20 cellular contexts compared by ENCODE assay signal in the genomic region with DNA sequence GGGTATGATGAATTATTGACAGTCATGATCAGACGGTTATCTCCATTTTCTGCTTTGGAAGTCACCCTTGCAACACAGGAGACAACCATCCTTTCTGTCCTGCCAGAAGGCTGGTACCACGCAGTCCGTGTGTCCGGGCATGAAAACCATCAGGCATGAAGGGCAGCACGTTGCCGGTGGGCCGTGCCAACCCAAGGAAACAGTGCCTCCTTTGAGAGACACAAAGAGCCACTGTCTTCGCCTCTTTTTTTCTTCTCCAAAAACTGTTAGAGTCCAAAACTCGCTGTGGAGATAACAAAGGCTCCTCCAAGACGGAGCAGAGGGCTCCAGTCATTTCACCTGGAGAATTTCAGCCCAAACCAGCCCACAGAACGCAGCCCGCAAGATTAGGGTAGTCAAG.
DNase-seq lines count a peak whose midpoint lies in the region; ATAC-seq, FAIRE-seq and TF ChIP-seq lines count a peak whose summit lies in the region.
"Had no signal": no experiment of that assay in that cellular context is flagged by ENCODE, and none has a peak within 500 bp of the region (broad histone marks: within the 10 kb centered on the region; RNA-seq: fewer than 3 reads in every experiment).

No MANE protein-coding gene starts in this region.

- H2BK5ac ChIP-seq in H1 (ENCODE audit: low read depth, low read length): no peak overlapping the region

- POLR2A ChIA-PET in H1 (lab: Charles Lee; ENCODE audit: partially characterized antibody): interaction anchor here (1.1 kb wide), 1 partner anchor 167 kb away, joined by 3 read pairs; no protein-coding TSS in a partner anchor

- H3K4me3 ChIP-seq in H1 (ENCODE audit: extremely low read depth in 1 of 4, insufficient read depth in 2 of 4, low read depth in 3 of 4, low read length in 4 of 4) (no peak overlapping the region), MG63 (no peak overlapping the region)
- H3K4me3 ChIP-seq in effector memory CD4-positive, alpha-beta T cell (ENCODE audit: insufficient read depth, low read depth, low read length, poor library complexity, severe bottlenecking): no peak overlapping the region
- H3K4me3 ChIP-seq: BLaER1 treated with 17β-estradiol and CSF1 and Interleukin-3, amounts not matched to agents 10 nM and 100 nM; GM23338 had no signal

- H3K9me3 ChIP-seq in H1 (ENCODE audit: insufficient read depth in 2 of 2, low read depth in 1 of 2, low read length in 1 of 2) (no peaks in the 10 kb centered on the region), MG63 (no peaks in the 10 kb centered on the region)
- H3K9me3 ChIP-seq in effector memory CD4-positive, alpha-beta T cell (ENCODE audit: control insufficient read depth, low read length): no peaks in the 10 kb centered on the region
- H3K9me3 ChIP-seq: Caco-2, SK-N-SH had no signal

- 82% methylated on average over 12 of the region's 12 CpGs; no CpG with 5 or more reads in 1 of the 2 experiments for WGBS in H1 (ENCODE audit: extremely low coverage in 1 of 2, insufficient coverage in 1 of 2, insufficient read length in 1 of 2, insufficient replicate concordance in 2 of 2, low coverage in 1 of 2, low lambda C conversion rate in 2 of 2, missing lambda C conversion rate in 1 of 2), 2 experiments

- H3K27ac ChIP-seq in angular gyrus (ENCODE audit: low read depth, low read length) (peak overlapping the region; percentile 94), H1 (ENCODE audit: low read depth, low read length) (no peak overlapping the region), temporal lobe (ENCODE audit: low read depth, low read length) (peak overlapping the region; percentile 97)
- no peak overlapping the region for H3K27ac ChIP-seq in effector memory CD4-positive, alpha-beta T cell (ENCODE audit: insufficient read depth, low read length, poor library complexity, severe bottlenecking)
- H3K27ac ChIP-seq: BLaER1 treated with 17β-estradiol and CSF1 and Interleukin-3, amounts not matched to agents 10 nM and 100 nM had no signal

- no peak overlapping the region for H3K18ac ChIP-seq in H1 (ENCODE audit: extremely low read depth, low read length)

- TF ChIP-seq RAD21 in H1 (IDR thresholded peaks at IDR 0.05 in 1 of 2, conservative IDR thresholded peaks at IDR 0.05 in 1 of 2; ENCODE audit: low read depth in 2 of 2, low read length in 2 of 2): no peak

- H4K91ac ChIP-seq in H1 (replicated peaks; ENCODE audit: insufficient read length, low read length): no peak overlapping the region

- H3K36me3 ChIP-seq in H1 (ENCODE audit: control insufficient read depth in 2 of 4, insufficient read depth in 4 of 4, low read length in 3 of 4): no peaks in the 10 kb centered on the region
- H3K36me3 ChIP-seq in MG63: no peaks in the 10 kb centered on the region
- H3K36me3 ChIP-seq in effector memory CD4-positive, alpha-beta T cell (ENCODE audit: control insufficient read depth, insufficient read depth, low read length): no peaks in the 10 kb centered on the region
- H3K36me3 ChIP-seq: BLaER1 treated with 17β-estradiol and CSF1 and Interleukin-3, amounts not matched to agents 10 nM and 100 nM had no signal

- DNase-seq in H1 (ENCODE audit: low read depth in 1 of 2, low spot score in 2 of 2): no peak
- peak; percentile 95 for DNase-seq in medulla oblongata (ENCODE audit: extremely low spot score)
- no peak for DNase-seq in MG63
- DNase-seq in effector memory CD4-positive, alpha-beta T cell: no peak
- DNase-seq in EL: no peak
- DNase-seq: Caco-2, DMS53, KBM-7, NCI-H1092 treated with DMSO at 0.1 percent for 48 hours, NCI-H1694 treated with DMSO at 0.1 percent for 48 hours, NCI-H446, NCI-H748 treated with DMSO at 0.1 percent for 48 hours, SK-N-SH had no signal

- FAIRE-seq in H1 (lab: Jason Lieb, UNC): no peak
- FAIRE-seq: GM12892 had no signal

- no peak overlapping the region for H2AK5ac ChIP-seq in H1 (ENCODE audit: low read depth, low read length)

- no peak for ATAC-seq in GM18873 (IDR thresholded peaks at IDR 0.05; ENCODE audit: low FRiP score, unreplicated experiment)
- ATAC-seq: GM23338, Right ventricle myocardium inferior had no signal

- H3K79me1 ChIP-seq in H1 (ENCODE audit: low read depth, low read length): no peaks in the 10 kb centered on the region

- no peaks in the 10 kb centered on the region for H4K20me1 ChIP-seq in H1 (replicated peaks in 1 of 2; ENCODE audit: control insufficient read depth in 1 of 2, insufficient read depth in 2 of 2, low read length in 2 of 2)
- H4K20me1 ChIP-seq: BLaER1 treated with 17β-estradiol and CSF1 and Interleukin-3, amounts not matched to agents 10 nM and 100 nM had no signal

- no peak overlapping the region for H3K9ac ChIP-seq in H1 (replicated peaks in 1 of 4; ENCODE audit: extremely low read depth in 1 of 4, low read depth in 3 of 4, low read length in 3 of 4)
- H3K9ac ChIP-seq: BLaER1 treated with 17β-estradiol and CSF1 and Interleukin-3, amounts not matched to agents 10 nM and 100 nM; SK-N-SH had no signal

- no peak overlapping the region for H2BK120ac ChIP-seq in H1 (replicated peaks; ENCODE audit: low read depth, low read length)

- H3K27me3 ChIP-seq in H1 (replicated peaks in 1 of 4; ENCODE audit: control insufficient read depth in 3 of 4, extremely low read depth in 1 of 4, insufficient read depth in 3 of 4, low read length in 3 of 4) (no peaks in the 10 kb centered on the region), MG63 (no peaks in the 10 kb centered on the region)
- H3K27me3 ChIP-seq in effector memory CD4-positive, alpha-beta T cell (replicated peaks; ENCODE audit: control insufficient read depth, insufficient read depth, low read length, poor library complexity, severe bottlenecking): no peaks in the 10 kb centered on the region
- H3K27me3 ChIP-seq: BLaER1 treated with 17β-estradiol and CSF1 and Interleukin-3, amounts not matched to agents 10 nM and 100 nM had no signal

- no peak overlapping the region for H2BK12ac ChIP-seq in H1 (ENCODE audit: low read depth, low read length)

- TF ChIP-seq EP300 in H1 (IDR thresholded peaks at IDR 0.05; ENCODE audit: borderline replicate concordance in 1 of 2, low read depth in 2 of 2, low read length in 2 of 2): no peak

- H3K56ac ChIP-seq in H1 (replicated peaks; ENCODE audit: insufficient read length, low read depth, low read length): no peak overlapping the region

- TF ChIP-seq POLR2A in H1 (IDR thresholded peaks at IDR 0.05; ENCODE audit: control extremely low read depth in 1 of 2, low read depth in 2 of 2, low read length in 2 of 2): no peak

- TF ChIP-seq CTCF in H1 (IDR thresholded peaks at IDR 0.05; ENCODE audit: control extremely low read depth in 1 of 3, insufficient read depth in 1 of 3, low read depth in 1 of 3, low read length in 3 of 3): no peak

- H3K4me2 ChIP-seq in H1 (ENCODE audit: insufficient read depth in 1 of 2, low read depth in 2 of 2, low read length in 2 of 2): no peak overlapping the region
- H3K4me2 ChIP-seq: BLaER1 treated with 17β-estradiol and CSF1 and Interleukin-3, amounts not matched to agents 10 nM and 100 nM; GM23338; SK-N-SH had no signal

- H2BK15ac ChIP-seq in H1 (ENCODE audit: low read length): no peak overlapping the region

- CTCF ChIA-PET in H1 (lab: Charles Lee; ENCODE audit: partially characterized antibody): interaction anchor here (1.1 to 1.3 kb wide), 2 partner anchors 10 to 56 kb away, joined by 4 read pairs; no protein-coding TSS in a partner anchor

- H4K8ac ChIP-seq in H1 (ENCODE audit: extremely low read depth, insufficient read depth, low read length): no peak overlapping the region

- no peaks in the 10 kb centered on the region for H3K4me1 ChIP-seq in H1 (replicated peaks in 1 of 4; ENCODE audit: control insufficient read depth in 3 of 4, insufficient read depth in 4 of 4, low read length in 3 of 4)
- H3K4me1 ChIP-seq in effector memory CD4-positive, alpha-beta T cell (ENCODE audit: control insufficient read depth, insufficient read depth, low read length, poor library complexity, severe bottlenecking): no peaks in the 10 kb centered on the region
- H3K4me1 ChIP-seq: BLaER1 treated with 17β-estradiol and CSF1 and Interleukin-3, amounts not matched to agents 10 nM and 100 nM; Caco-2 had no signal

- H3K4ac ChIP-seq in H1 (replicated peaks; ENCODE audit: insufficient read length, low read depth, low read length): no peak overlapping the region

- H2AFZ ChIP-seq in H1 (ENCODE audit: low read length): no peak overlapping the region
- H2AFZ ChIP-seq: GM23338 had no signal

- H3K14ac ChIP-seq in H1 (ENCODE audit: insufficient read length): no peak overlapping the region

- H3K79me2 ChIP-seq in H1 (ENCODE audit: control insufficient read depth in 1 of 2, insufficient read depth in 2 of 2, low read length in 2 of 2): no peaks in the 10 kb centered on the region

- peak overlapping the region; percentile 77; the same call in 1 of the 2 replicates for H2BK20ac ChIP-seq in H1 (ENCODE audit: low read length)

- H3K23ac ChIP-seq in H1 (ENCODE audit: insufficient read length): no peak overlapping the region

- no peak overlapping the region for H4K5ac ChIP-seq in H1 (ENCODE audit: insufficient read length, low read depth, low read length)

- H3K23me2 ChIP-seq in H1 (ENCODE audit: low read depth, low read length): no peaks in the 10 kb centered on the region

TF ChIP-seq in H1, 55 proteins besides CTCF, POLR2A, EP300 and RAD21:
- TF ChIP-seq JUND (IDR thresholded peaks at IDR 0.05; ENCODE audit: low read length) (no peak), HDAC6 (IDR thresholded peaks at IDR 0.05; ENCODE audit: low read depth, low read length) (no peak), YY1 (IDR thresholded peaks at IDR 0.05; ENCODE audit: low read depth, low read length) (no peak), ZNF274 (IDR thresholded peaks at IDR 0.05; ENCODE audit: borderline replicate concordance, extremely low read depth, low read length) (no peak)

Comparison
In these comparisons a context has a peak if more than half of its experiments do, and no peak if none do; other contexts are left out.
1. H3K27ac ChIP-seq: peak in angular gyrus (single experiment) and temporal lobe (single experiment); none in H1 (single experiment) and effector memory CD4-positive, alpha-beta T cell (single experiment).